ENCODE assay signal across 17 cellular contexts in genomic region chr3:121482651-121483050, GRCh38.
DNase-seq lines count a peak whose midpoint lies in the region; ATAC-seq and TF ChIP-seq lines count a peak whose summit lies in the region.
"Had no signal": no experiment of that assay in that cellular context is flagged by ENCODE, and none has a peak within 500 bp of the region (broad histone marks: within the 10 kb centered on the region; RNA-seq: fewer than 3 reads in every experiment).

No MANE protein-coding gene starts in this region.

- ATAC-seq in GM19395 (IDR thresholded peaks at IDR 0.05; ENCODE audit: unreplicated experiment), result no peak
- ATAC-seq: stimulated activated naive B cell treated with anti-CD40 and anti-IgM and Interleukin-4, amounts not matched to agents 10 μg/mL and 1 μg/mL and 100 μg/mL, for 72 hours had no signal

- H4K20me1 ChIP-seq in OCI-LY7 (ENCODE audit: insufficient read depth, low read length), result no peaks in the 10 kb centered on the region

- peaks cover 5% of the 10 kb centered on the region for H3K36me3 Mint-ChIP-seq in Calu3 (ENCODE audit: insufficient read depth, unreplicated experiment)
- peaks cover 48% of the 10 kb centered on the region for H3K36me3 Mint-ChIP-seq in activated CD4-positive, alpha-beta memory T cell treated with anti-CD3 and anti-CD28 coated beads, Interleukin-2, amount 10 ng/mL, durations not matched to agents 7 days and 5 days (ENCODE audit: low read depth)

- peak overlapping the region; percentile 81 for H3K27ac Mint-ChIP-seq in Calu3 (ENCODE audit: unreplicated experiment)
- no peak overlapping the region for H3K27ac Mint-ChIP-seq in activated CD4-positive, alpha-beta memory T cell treated with anti-CD3 and anti-CD28 coated beads, Interleukin-2, amount 10 ng/mL, durations not matched to agents 7 days and 5 days
- H3K27ac Mint-ChIP-seq: activated CD4-positive, alpha-beta memory T cell treated with anti-CD3 and anti-CD28 coated beads for 36 hours; dendritic cell treated with granulocyte-macrophage colony-stimulating factor and Interleukin-4, amounts not matched to agents 40 ng/mL and 50 ng/mL, for 4 days; memory B cell; stimulated activated naive B cell treated with anti-CD40 and anti-IgM and Interleukin-4, amounts not matched to agents 10 μg/mL and 1 μg/mL and 100 μg/mL, for 72 hours had no signal

- H3K27ac ChIP-seq in OCI-LY7 (ENCODE audit: low read depth, low read length, poor library complexity, severe bottlenecking), result no peak overlapping the region
- H3K27ac ChIP-seq: hepatocyte had no signal

- intact Hi-C loops in Calu3 (cut with micrococcal nuclease; ENCODE audit: unreplicated experiment) (no loop called here), OCI-LY7 (cut with micrococcal nuclease; ENCODE audit: unreplicated experiment) (no loop called here)

- H3K27me3 Mint-ChIP-seq in Calu3 (ENCODE audit: unreplicated experiment), result no peaks in the 10 kb centered on the region
- H3K27me3 Mint-ChIP-seq in activated CD4-positive, alpha-beta memory T cell treated with anti-CD3 and anti-CD28 coated beads, Interleukin-2, amount 10 ng/mL, durations not matched to agents 7 days and 5 days, result no peaks in the 10 kb centered on the region
- H3K27me3 Mint-ChIP-seq: activated CD4-positive, alpha-beta memory T cell treated with anti-CD3 and anti-CD28 coated beads for 36 hours; dendritic cell treated with granulocyte-macrophage colony-stimulating factor and Interleukin-4, amounts not matched to agents 40 ng/mL and 50 ng/mL, for 4 days; memory B cell; stimulated activated naive B cell treated with anti-CD40 and anti-IgM and Interleukin-4, amounts not matched to agents 10 μg/mL and 1 μg/mL and 100 μg/mL, for 72 hours had no signal

- H3K4me2 ChIP-seq in OCI-LY7 (ENCODE audit: low read length), result no peak overlapping the region
- H3K4me2 ChIP-seq: hepatocyte had no signal

- H2AFZ ChIP-seq in OCI-LY7 (ENCODE audit: low read length), result no peak overlapping the region
- H2AFZ ChIP-seq: hepatocyte had no signal

- no peaks in the 10 kb centered on the region for H3K9me3 ChIP-seq in OCI-LY7 (ENCODE audit: low read length)

- H3K4me3 ChIP-seq in OCI-LY7 (ENCODE audit: low read depth, low read length, poor library complexity, severe bottlenecking), result no peak overlapping the region
- H3K4me3 ChIP-seq: hepatocyte had no signal

- no peaks in the 10 kb centered on the region for H3K9me2 ChIP-seq in OCI-LY7 (ENCODE audit: insufficient read depth, low read length)

- no peak for DNase-seq in Calu3
- no peak for DNase-seq in OCI-LY7 (ENCODE audit: low spot score)
- DNase-seq in dedifferentiated amniotic fluid mesenchymal stem cell (ENCODE audit: extremely low spot score), result peak; percentile 31
- DNase-seq in myocyte (ENCODE audit: low read depth), result peak; percentile 12
- DNase-seq in Kasumi-1 (lab: John Stamatoyannopoulos, UW), result no peak
- no peak for DNase-seq in AML-193 (lab: John Stamatoyannopoulos, UW)
- no peak for DNase-seq in activated CD4-positive, alpha-beta memory T cell treated with anti-CD3 and anti-CD28 coated beads, Interleukin-2, amount 10 ng/mL, durations not matched to agents 7 days and 5 days
- DNase-seq: activated CD4-positive, alpha-beta memory T cell treated with anti-CD3 and anti-CD28 coated beads for 36 hours; activated naive CD4-positive, alpha-beta T cell; NCI-H187; occipital lobe; stimulated activated CD4-positive, alpha-beta T cell treated with anti-CD3 and anti-CD28 coated beads, Interleukin-1b, Interleukin-23, amount 100 ng/mL, for 48 hours; stimulated activated naive B cell treated with anti-CD40 and anti-IgM and Interleukin-4, amounts not matched to agents 10 μg/mL and 1 μg/mL and 100 μg/mL, for 72 hours had no signal

- no TSS peak for BruUV-seq in Calu3 (replicated peaks; lab: Mats Ljungman, UMichigan)
- TSS peak; percentile 24 for BruUV-seq in OCI-LY7 (replicated peaks; lab: Mats Ljungman, UMichigan)

- no peaks in the 10 kb centered on the region for H3K4me1 ChIP-seq in OCI-LY7 (ENCODE audit: insufficient read depth, low read length, poor library complexity, severe bottlenecking)

- POLR2A ChIA-PET in OCI-LY7 (lab: Charles Lee), result interaction anchor here (1.5 to 1.6 kb wide), 2 partner anchors 9 to 13 kb away, joined by 5 to 6 read pairs; no protein-coding TSS in a partner anchor
- POLR2A ChIA-PET in activated CD4-positive, alpha-beta memory T cell treated with anti-CD3 and anti-CD28 coated beads, Interleukin-2, amount 10 ng/mL, durations not matched to agents 7 days and 5 days (lab: Charles Lee), result no interaction called here

- TF ChIP-seq CTCF in Calu3 (IDR thresholded peaks at IDR 0.05; ENCODE audit: unreplicated experiment) (no peak), OCI-LY7 (conservative IDR thresholded peaks at IDR 0.05; ENCODE audit: low read length) (no peak)

- H3K4me3 Mint-ChIP-seq in Calu3 (ENCODE audit: low read depth, unreplicated experiment), result no peak overlapping the region
- no peak overlapping the region for H3K4me3 Mint-ChIP-seq in activated CD4-positive, alpha-beta memory T cell treated with anti-CD3 and anti-CD28 coated beads, Interleukin-2, amount 10 ng/mL, durations not matched to agents 7 days and 5 days
- H3K4me3 Mint-ChIP-seq: activated CD4-positive, alpha-beta memory T cell treated with anti-CD3 and anti-CD28 coated beads for 36 hours; dendritic cell treated with granulocyte-macrophage colony-stimulating factor and Interleukin-4, amounts not matched to agents 40 ng/mL and 50 ng/mL, for 4 days; memory B cell; stimulated activated naive B cell treated with anti-CD40 and anti-IgM and Interleukin-4, amounts not matched to agents 10 μg/mL and 1 μg/mL and 100 μg/mL, for 72 hours had no signal

- CTCF ChIA-PET in Calu3 (lab: Charles Lee), result interaction anchor here (0.5 kb wide), 1 partner anchor 64 kb away, joined by 3 read pairs; no protein-coding TSS in a partner anchor
- CTCF ChIA-PET in OCI-LY7 (lab: Charles Lee; ENCODE audit: unreplicated experiment), result no interaction called here
- CTCF ChIA-PET in activated CD4-positive, alpha-beta memory T cell treated with anti-CD3 and anti-CD28 coated beads, Interleukin-2, amount 10 ng/mL, durations not matched to agents 7 days and 5 days (lab: Charles Lee), result no interaction called here

- H3K79me2 ChIP-seq in OCI-LY7 (ENCODE audit: insufficient read depth, low read depth, low read length), result no peaks in the 10 kb centered on the region
- H3K79me2 ChIP-seq: hepatocyte had no signal

- peaks cover 86% of the 10 kb centered on the region for H3K36me3 ChIP-seq in OCI-LY7 (ENCODE audit: insufficient read depth, low read length)

- H3K4me1 Mint-ChIP-seq in Calu3 (ENCODE audit: low read depth, unreplicated experiment), result peaks cover 12% of the 10 kb centered on the region
- no peaks in the 10 kb centered on the region for H3K4me1 Mint-ChIP-seq in activated CD4-positive, alpha-beta memory T cell treated with anti-CD3 and anti-CD28 coated beads, Interleukin-2, amount 10 ng/mL, durations not matched to agents 7 days and 5 days
- H3K4me1 Mint-ChIP-seq: stimulated activated naive B cell treated with anti-CD40 and anti-IgM and Interleukin-4, amounts not matched to agents 10 μg/mL and 1 μg/mL and 100 μg/mL, for 72 hours had no signal

- no peaks in the 10 kb centered on the region for H3K9me3 Mint-ChIP-seq in Calu3 (ENCODE audit: low read depth, unreplicated experiment)
- no peaks in the 10 kb centered on the region for H3K9me3 Mint-ChIP-seq in activated CD4-positive, alpha-beta memory T cell treated with anti-CD3 and anti-CD28 coated beads, Interleukin-2, amount 10 ng/mL, durations not matched to agents 7 days and 5 days
- H3K9me3 Mint-ChIP-seq: activated CD4-positive, alpha-beta memory T cell treated with anti-CD3 and anti-CD28 coated beads for 36 hours; dendritic cell treated with granulocyte-macrophage colony-stimulating factor and Interleukin-4, amounts not matched to agents 40 ng/mL and 50 ng/mL, for 4 days; memory B cell; stimulated activated naive B cell treated with anti-CD40 and anti-IgM and Interleukin-4, amounts not matched to agents 10 μg/mL and 1 μg/mL and 100 μg/mL, for 72 hours had no signal

Comparison
In these comparisons a context has a peak if more than half of its experiments do, and no peak if none do; other contexts are left out.
1. DNase-seq: peak in dedifferentiated amniotic fluid mesenchymal stem cell (single experiment) and myocyte (single experiment); none in Calu3 (single experiment), OCI-LY7 (single experiment), Kasumi-1 (0 of 2), AML-193 (0 of 2) and activated CD4-positive, alpha-beta memory T cell treated with anti-CD3 and anti-CD28 coated beads, Interleukin-2, amount 10 ng/mL, durations not matched to agents 7 days and 5 days (single experiment).